In genomic region chr17:417691-418420, GRCh38 we compare ENCODE assay signal across 19 cellular contexts. TPM values are rescaled to one million over a fixed set of nuclear protein-coding genes. Genes with fewer than 3 reads are reported as not detected.
DNase-seq lines count a peak whose midpoint lies in the region; ATAC-seq and TF ChIP-seq lines count a peak whose summit lies in the region.
"Had no signal": no experiment of that assay in that cellular context is flagged by ENCODE, and none has a peak within 500 bp of the region (broad histone marks: within the 10 kb centered on the region; RNA-seq: fewer than 3 reads in every experiment).

No MANE protein-coding gene starts in this region.

- no peak for ATAC-seq in activated CD4-positive, alpha-beta T cell treated with anti-CD3 and anti-CD28 coated beads for 36 hours
- no peak for ATAC-seq in CD8-positive, alpha-beta T cell
- ATAC-seq in GM19455 (IDR thresholded peaks at IDR 0.05; ENCODE audit: unreplicated experiment), result no peak
- ATAC-seq: left colon, psoas muscle had no signal

- intact Hi-C loops in activated CD4-positive, alpha-beta T cell treated with anti-CD3 and anti-CD28 coated beads for 36 hours (cut with DNase I, micrococcal nuclease), result no loop called here
- intact Hi-C loops in CD8-positive, alpha-beta T cell (cut with DNase I, micrococcal nuclease), result no loop called here

- H3K27ac ChIP-seq in CD8-positive, alpha-beta T cell (ENCODE audit: low read depth, low read length), result no peak overlapping the region
- H3K27ac ChIP-seq: ascending aorta, esophagus muscularis mucosa, psoas muscle had no signal

- DNase-seq in activated CD4-positive, alpha-beta T cell treated with anti-CD3 and anti-CD28 coated beads for 36 hours, result no peak
- DNase-seq in activated CD4-positive, alpha-beta T cell treated with anti-CD3 and anti-CD28 coated beads, Interleukin-2, amount 50 U/mL, for 1 hour, result no peak
- DNase-seq in CD8-positive, alpha-beta T cell, result no peak
- no peak for DNase-seq in activated CD4-positive, alpha-beta memory T cell treated with anti-CD3 and anti-CD28 coated beads, Interleukin-2, amount 10 ng/mL, durations not matched to agents 7 days and 5 days
- DNase-seq in immature natural killer cell (no peak), NCI-H345 (lab: John Stamatoyannopoulos, UW) (no peak), type B pancreatic cell (ENCODE audit: extremely low spot score, unreplicated experiment) (no peak)
- DNase-seq: left colon; NCI-H1092 treated with DMSO at 0.1 percent for 48 hours; NCI-H2081 treated with DMSO at 0.1 percent for 48 hours; NCI-H524; psoas muscle; RPMI8226; SK-N-SH; stimulated activated CD4-positive, alpha-beta T cell treated with anti-CD3 and anti-CD28 coated beads, Interleukin-2, amount 100 ng/mL, for 48 hours had no signal

- no peaks in the 10 kb centered on the region for H3K36me3 ChIP-seq in CD8-positive, alpha-beta T cell (ENCODE audit: insufficient read depth, low read length)

- peak overlapping the region; percentile 24 for H3K4me3 Mint-ChIP-seq in activated CD4-positive, alpha-beta T cell treated with anti-CD3 and anti-CD28 coated beads for 36 hours
- peak overlapping the region; percentile 62 for H3K4me3 Mint-ChIP-seq in CD8-positive, alpha-beta T cell
- peak overlapping the region; percentile 81 for H3K4me3 Mint-ChIP-seq in activated CD4-positive, alpha-beta memory T cell treated with anti-CD3 and anti-CD28 coated beads, Interleukin-2, amount 10 ng/mL, durations not matched to agents 7 days and 5 days
- peak overlapping the region; percentile 51 to 80 (median 70) for H3K4me3 Mint-ChIP-seq in immature natural killer cell
- no peak overlapping the region for H3K4me3 Mint-ChIP-seq in type B pancreatic cell

- H3K4me1 ChIP-seq in CD8-positive, alpha-beta T cell (ENCODE audit: insufficient read depth, low read length), result peaks cover 68% of the 10 kb centered on the region
- H3K4me1 ChIP-seq: ascending aorta, esophagus muscularis mucosa, psoas muscle had no signal

- POLR2A ChIA-PET in activated CD4-positive, alpha-beta T cell treated with anti-CD3 and anti-CD28 coated beads for 36 hours (lab: Charles Lee), result interaction anchor here (0.7 kb wide), 1 partner anchor 1144 kb away, joined by 3 read pairs; the partner anchor contains the start of gene PITPNA
- POLR2A ChIA-PET in CD8-positive, alpha-beta T cell (lab: Charles Lee), result interaction anchor here (0.6 to 1.5 kb wide), 3 partner anchors 73 to 282 kb away, joined by 4 read pairs; no protein-coding TSS in a partner anchor
- POLR2A ChIA-PET in activated CD4-positive, alpha-beta memory T cell treated with anti-CD3 and anti-CD28 coated beads, Interleukin-2, amount 10 ng/mL, durations not matched to agents 7 days and 5 days (lab: Charles Lee), result interaction anchor here (0.8 to 4.7 kb wide), 3 partner anchors 73 to 121 kb away, joined by 3 to 45 read pairs (median 3); no protein-coding TSS in a partner anchor

- peaks cover 24% of the 10 kb centered on the region for H3K36me3 Mint-ChIP-seq in activated CD4-positive, alpha-beta T cell treated with anti-CD3 and anti-CD28 coated beads for 36 hours (ENCODE audit: low read depth)
- no peaks in the 10 kb centered on the region for H3K36me3 Mint-ChIP-seq in CD8-positive, alpha-beta T cell
- peaks cover 26% of the 10 kb centered on the region for H3K36me3 Mint-ChIP-seq in activated CD4-positive, alpha-beta memory T cell treated with anti-CD3 and anti-CD28 coated beads, Interleukin-2, amount 10 ng/mL, durations not matched to agents 7 days and 5 days (ENCODE audit: low read depth)
- peaks cover 0 to 5% (median 4%) of the 10 kb centered on the region in 3 donors for H3K36me3 Mint-ChIP-seq in immature natural killer cell
- H3K36me3 Mint-ChIP-seq in type B pancreatic cell, result no peaks in the 10 kb centered on the region

- H3K27ac Mint-ChIP-seq in activated CD4-positive, alpha-beta T cell treated with anti-CD3 and anti-CD28 coated beads for 36 hours, result peak overlapping the region; percentile 100
- H3K27ac Mint-ChIP-seq in CD8-positive, alpha-beta T cell, result peak overlapping the region; percentile 97
- peak overlapping the region; percentile 100 for H3K27ac Mint-ChIP-seq in activated CD4-positive, alpha-beta memory T cell treated with anti-CD3 and anti-CD28 coated beads, Interleukin-2, amount 10 ng/mL, durations not matched to agents 7 days and 5 days
- H3K27ac Mint-ChIP-seq in immature natural killer cell, result peak overlapping the region in 5 of 6 donors; percentile 77 to 94 (median 83)
- no peak overlapping the region for H3K27ac Mint-ChIP-seq in type B pancreatic cell

- no peak overlapping the region for H3K4me3 ChIP-seq in CD8-positive, alpha-beta T cell (ENCODE audit: low read depth, low read length)
- H3K4me3 ChIP-seq: ascending aorta, esophagus muscularis mucosa, psoas muscle, skin epidermis had no signal

- no peak for TF ChIP-seq CTCF in CD8-positive, alpha-beta T cell (IDR thresholded peaks at IDR 0.05)
- TF ChIP-seq CTCF in type B pancreatic cell (conservative IDR thresholded peaks at IDR 0.05), result no peak

- H3K9me3 ChIP-seq in CD8-positive, alpha-beta T cell (ENCODE audit: low read length), result no peaks in the 10 kb centered on the region
- H3K9me3 ChIP-seq: ascending aorta, esophagus muscularis mucosa, psoas muscle, SK-N-SH had no signal

- peaks cover 70% of the 10 kb centered on the region for H3K4me1 Mint-ChIP-seq in activated CD4-positive, alpha-beta T cell treated with anti-CD3 and anti-CD28 coated beads for 36 hours
- peaks cover 69% of the 10 kb centered on the region for H3K4me1 Mint-ChIP-seq in CD8-positive, alpha-beta T cell (ENCODE audit: low read depth)
- peaks cover 71% of the 10 kb centered on the region for H3K4me1 Mint-ChIP-seq in activated CD4-positive, alpha-beta memory T cell treated with anti-CD3 and anti-CD28 coated beads, Interleukin-2, amount 10 ng/mL, durations not matched to agents 7 days and 5 days
- peaks cover 66 to 67% of the 10 kb centered on the region in 2 donors for H3K4me1 Mint-ChIP-seq in immature natural killer cell
- no peaks in the 10 kb centered on the region for H3K4me1 Mint-ChIP-seq in type B pancreatic cell (ENCODE audit: unreplicated experiment)

- H3K9me3 Mint-ChIP-seq in activated CD4-positive, alpha-beta T cell treated with anti-CD3 and anti-CD28 coated beads for 36 hours (ENCODE audit: low read depth), result no peaks in the 10 kb centered on the region
- H3K9me3 Mint-ChIP-seq in CD8-positive, alpha-beta T cell, result no peaks in the 10 kb centered on the region
- H3K9me3 Mint-ChIP-seq in activated CD4-positive, alpha-beta memory T cell treated with anti-CD3 and anti-CD28 coated beads, Interleukin-2, amount 10 ng/mL, durations not matched to agents 7 days and 5 days, result peaks cover 3% of the 10 kb centered on the region
- H3K9me3 Mint-ChIP-seq in immature natural killer cell (no peaks in the 10 kb centered on the region), type B pancreatic cell (no peaks in the 10 kb centered on the region)

- CTCF ChIA-PET in activated CD4-positive, alpha-beta T cell treated with anti-CD3 and anti-CD28 coated beads for 36 hours (lab: Charles Lee), result interaction anchor here (0.9 kb wide), 1 partner anchor 9 kb away, joined by 4 read pairs; no protein-coding TSS in a partner anchor
- CTCF ChIA-PET in CD8-positive, alpha-beta T cell (lab: Charles Lee), result interaction anchor here (1.5 to 2.6 kb wide), 2 partner anchors 282 kb away, joined by 8 to 12 read pairs; no protein-coding TSS in a partner anchor
- CTCF ChIA-PET in activated CD4-positive, alpha-beta memory T cell treated with anti-CD3 and anti-CD28 coated beads, Interleukin-2, amount 10 ng/mL, durations not matched to agents 7 days and 5 days (lab: Charles Lee), result interaction anchor here (0.6 to 2.0 kb wide), 2 partner anchors 281 to 298 kb away, joined by 4 to 9 read pairs; no protein-coding TSS in a partner anchor

- H3K27me3 ChIP-seq in CD8-positive, alpha-beta T cell (ENCODE audit: insufficient read depth, low read length), result no peaks in the 10 kb centered on the region
- H3K27me3 ChIP-seq: ascending aorta had no signal

- no peaks in the 10 kb centered on the region for H3K27me3 Mint-ChIP-seq in activated CD4-positive, alpha-beta T cell treated with anti-CD3 and anti-CD28 coated beads for 36 hours
- H3K27me3 Mint-ChIP-seq in CD8-positive, alpha-beta T cell (ENCODE audit: low read depth), result no peaks in the 10 kb centered on the region
- no peaks in the 10 kb centered on the region for H3K27me3 Mint-ChIP-seq in activated CD4-positive, alpha-beta memory T cell treated with anti-CD3 and anti-CD28 coated beads, Interleukin-2, amount 10 ng/mL, durations not matched to agents 7 days and 5 days
- H3K27me3 Mint-ChIP-seq in immature natural killer cell (ENCODE audit: low read depth in 3 of 3) (peaks cover 2 to 10% (median 4%) of the 10 kb centered on the region in 3 donors), type B pancreatic cell (peaks cover 4% of the 10 kb centered on the region)

RNA-seq across cellular contexts. Expression of gene RFLNB, which starts 27.9 kb away (rescaled TPM):
- total RNA-seq in activated CD4-positive, alpha-beta T cell treated with anti-CD3 and anti-CD28 coated beads for 36 hours, result 10 to 100 TPM; 31.0 to 31.8 TPM
- total RNA-seq in CD8-positive, alpha-beta T cell, result 10 to 100 TPM; 25.4 to 25.9 TPM
- 10 to 100 TPM; 85.5 to 85.6 TPM for total RNA-seq in activated CD4-positive, alpha-beta memory T cell treated with anti-CD3 and anti-CD28 coated beads, Interleukin-2, amount 10 ng/mL, durations not matched to agents 7 days and 5 days
- polyA plus RNA-seq in immature natural killer cell, result 10 to 100 TPM in 2 of 3 donors, 1 to 10 TPM in 1; 7.0 to 16.4 (median 10.4) TPM
- 6.0 and 22.0 TPM in 2 replicates for total RNA-seq in type B pancreatic cell (ENCODE audit: low replicate concordance)
